30 cellular contexts compared by ENCODE assay signal in genomic region chr4:26337612-26338011, GRCh38.
"Had no signal": no experiment of that assay in that cellular context is flagged by ENCODE, and none has a peak within 500 bp of the region (broad histone marks: within the 10 kb centered on the region; RNA-seq: fewer than 3 reads in every experiment).

No MANE protein-coding gene starts in this region.

- H3K27me3 Mint-ChIP-seq: activated CD4-positive, alpha-beta T cell treated with anti-CD3 and anti-CD28 coated beads for 36 hours; activated naive CD4-positive, alpha-beta T cell treated with anti-CD3 and anti-CD28 coated beads, Interleukin-2, amount 50 U/mL, for 24 hours; activated naive CD8-positive, alpha-beta T cell treated with anti-CD3 and anti-CD28 coated beads, Interleukin-2, amount 50 U/mL, for 24 hours; activated T-helper 17 cell treated with anti-CD3 and anti-CD28 coated beads, Interleukin-2, amount 50 U/mL, for 72 hours; dendritic cell treated with granulocyte-macrophage colony-stimulating factor and Interleukin-4, amounts not matched to agents 40 ng/mL and 50 ng/mL, for 4 days; naive thymus-derived CD4-positive, alpha-beta T cell; stimulated activated naive B cell treated with anti-CD40 and anti-IgM and Interleukin-4, amounts not matched to agents 10 μg/mL and 1 μg/mL and 100 μg/mL, for 72 hours had no signal

- H3K9me3 ChIP-seq: breast epithelium, gastrocnemius medialis, pancreas, right atrium auricular region, testis, transverse colon had no signal

- H3K4me3 ChIP-seq: breast epithelium, gastrocnemius medialis, hepatocyte, pancreas, right atrium auricular region, smooth muscle cell, testis, transverse colon had no signal

- H3K4me2 ChIP-seq: hepatocyte, smooth muscle cell had no signal

- ATAC-seq: activated CD4-positive, alpha-beta T cell treated with anti-CD3 and anti-CD28 coated beads for 36 hours; activated naive CD8-positive, alpha-beta T cell treated with anti-CD3 and anti-CD28 coated beads, Interleukin-2, amount 50 U/mL, for 24 hours; activated T-helper 17 cell treated with anti-CD3 and anti-CD28 coated beads, Interleukin-2, amount 50 U/mL, for 72 hours; gastrocnemius medialis; left cardiac atrium; naive thymus-derived CD4-positive, alpha-beta T cell; pancreas; SK-N-SH treated with all-trans-retinoic acid at 6 μM for 48 hours; stimulated activated naive B cell treated with anti-CD40 and anti-IgM and Interleukin-4, amounts not matched to agents 10 μg/mL and 1 μg/mL and 100 μg/mL, for 72 hours had no signal

- H3K9me3 Mint-ChIP-seq: activated naive CD4-positive, alpha-beta T cell treated with anti-CD3 and anti-CD28 coated beads, Interleukin-2, amount 50 U/mL, for 24 hours; activated naive CD8-positive, alpha-beta T cell treated with anti-CD3 and anti-CD28 coated beads, Interleukin-2, amount 50 U/mL, for 24 hours; activated T-helper 17 cell treated with anti-CD3 and anti-CD28 coated beads, Interleukin-2, amount 50 U/mL, for 72 hours; dendritic cell treated with granulocyte-macrophage colony-stimulating factor and Interleukin-4, amounts not matched to agents 40 ng/mL and 50 ng/mL, for 4 days; mesothelial cell of epicardium; naive thymus-derived CD4-positive, alpha-beta T cell; stimulated activated naive B cell treated with anti-CD40 and anti-IgM and Interleukin-4, amounts not matched to agents 10 μg/mL and 1 μg/mL and 100 μg/mL, for 72 hours had no signal

- H3K27ac Mint-ChIP-seq: activated CD4-positive, alpha-beta T cell treated with anti-CD3 and anti-CD28 coated beads for 36 hours; activated naive CD4-positive, alpha-beta T cell treated with anti-CD3 and anti-CD28 coated beads, Interleukin-2, amount 50 U/mL, for 24 hours; activated naive CD8-positive, alpha-beta T cell treated with anti-CD3 and anti-CD28 coated beads, Interleukin-2, amount 50 U/mL, for 24 hours; activated T-helper 17 cell treated with anti-CD3 and anti-CD28 coated beads, Interleukin-2, amount 50 U/mL, for 72 hours; dendritic cell treated with granulocyte-macrophage colony-stimulating factor and Interleukin-4, amounts not matched to agents 40 ng/mL and 50 ng/mL, for 4 days; mesothelial cell of epicardium; stimulated activated naive B cell treated with anti-CD40 and anti-IgM and Interleukin-4, amounts not matched to agents 10 μg/mL and 1 μg/mL and 100 μg/mL, for 72 hours had no signal

- DNase-seq: activated CD4-positive, alpha-beta T cell treated with anti-CD3 and anti-CD28 coated beads for 36 hours; activated CD4-positive, alpha-beta T cell treated with anti-CD3 and anti-CD28 coated beads, Interleukin-2, amount 50 U/mL, for 48 hours; activated CD4-positive, CD25-positive, alpha-beta regulatory T cell; activated CD8-positive, alpha-beta memory T cell treated with anti-CD3 and anti-CD28 coated beads for 24 hours; activated naive CD8-positive, alpha-beta T cell treated with anti-CD3 and anti-CD28 coated beads, Interleukin-2, amount 50 U/mL, for 24 hours; central memory CD4-positive, alpha-beta T cell; effector CD4-positive, alpha-beta T cell; gastrocnemius medialis; islet precursor cell; left cardiac atrium; mammary epithelial cell; naive thymus-derived CD4-positive, alpha-beta T cell; nucleus accumbens; pancreas; stimulated activated CD4-positive, alpha-beta T cell treated with anti-CD3 and anti-CD28 coated beads, Interleukin-1b, Interleukin-23, amount 100 ng/mL, for 48 hours; stimulated activated CD4-positive, alpha-beta T cell treated with anti-CD3 and anti-CD28 coated beads, Interleukin-4, amount 100 ng/mL, for 4 hours; stimulated activated CD8-positive, alpha-beta memory T cell treated with anti-CD3 and anti-CD28 coated beads, Interleukin-4, amount 100 ng/mL, for 48 hours; stimulated activated naive B cell treated with anti-CD40 and anti-IgM and Interleukin-4, amounts not matched to agents 10 μg/mL and 1 μg/mL and 100 μg/mL, for 72 hours; testis; transverse colon had no signal

- H3K36me3 ChIP-seq: breast epithelium, gastrocnemius medialis, pancreas, right atrium auricular region, transverse colon had no signal

- H3K27ac ChIP-seq: breast epithelium, epithelial cell of prostate, gastrocnemius medialis, hepatocyte, pancreas, right atrium auricular region, testis, transverse colon had no signal

- H3K36me3 Mint-ChIP-seq: mesothelial cell of epicardium had no signal

- H2AFZ ChIP-seq: hepatocyte had no signal

- H3K27me3 ChIP-seq: breast epithelium, gastrocnemius medialis, hepatocyte, pancreas, right atrium auricular region, testis, transverse colon had no signal

- H3K4me3 Mint-ChIP-seq: activated CD4-positive, alpha-beta T cell treated with anti-CD3 and anti-CD28 coated beads for 36 hours; activated naive CD4-positive, alpha-beta T cell treated with anti-CD3 and anti-CD28 coated beads, Interleukin-2, amount 50 U/mL, for 24 hours; activated naive CD8-positive, alpha-beta T cell treated with anti-CD3 and anti-CD28 coated beads, Interleukin-2, amount 50 U/mL, for 24 hours; activated T-helper 17 cell treated with anti-CD3 and anti-CD28 coated beads, Interleukin-2, amount 50 U/mL, for 72 hours; dendritic cell treated with granulocyte-macrophage colony-stimulating factor and Interleukin-4, amounts not matched to agents 40 ng/mL and 50 ng/mL, for 4 days; mesothelial cell of epicardium; naive thymus-derived CD4-positive, alpha-beta T cell; stimulated activated naive B cell treated with anti-CD40 and anti-IgM and Interleukin-4, amounts not matched to agents 10 μg/mL and 1 μg/mL and 100 μg/mL, for 72 hours had no signal
